Comparison of ENCODE assay signal across 1 cellular context in the genomic region with DNA sequence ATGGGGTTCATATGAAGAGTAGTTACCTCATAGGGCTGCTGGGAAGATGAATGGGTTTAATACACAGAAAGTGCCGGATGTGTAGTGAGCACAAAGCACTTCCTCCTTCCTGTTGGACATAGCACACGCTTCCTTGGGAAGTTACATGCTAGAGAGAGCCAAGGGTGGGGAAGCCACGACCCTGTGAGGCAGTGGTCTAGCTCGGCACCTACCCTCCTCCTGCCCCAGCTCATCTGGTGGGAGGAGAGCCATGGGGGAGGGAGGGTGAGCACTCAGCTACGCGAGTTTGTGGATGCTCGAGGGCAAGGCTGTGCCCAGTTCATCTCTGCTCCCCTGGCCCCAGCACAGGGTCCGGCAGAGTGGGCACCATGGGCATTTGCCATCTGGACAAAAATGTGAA.
TF ChIP-seq lines count a peak whose summit lies in the region.

No MANE protein-coding gene starts in this region.

TF ChIP-seq in HepG2, 621 proteins besides CTCF, POLR2A, EP300 and RAD21 (continued from another document):
- TF ChIP-seq NR2C2 (CRISPR knock-in tag; IDR thresholded peaks at IDR 0.05; ENCODE audit: borderline replicate concordance): no peak
- TF ChIP-seq, protein P1, sequence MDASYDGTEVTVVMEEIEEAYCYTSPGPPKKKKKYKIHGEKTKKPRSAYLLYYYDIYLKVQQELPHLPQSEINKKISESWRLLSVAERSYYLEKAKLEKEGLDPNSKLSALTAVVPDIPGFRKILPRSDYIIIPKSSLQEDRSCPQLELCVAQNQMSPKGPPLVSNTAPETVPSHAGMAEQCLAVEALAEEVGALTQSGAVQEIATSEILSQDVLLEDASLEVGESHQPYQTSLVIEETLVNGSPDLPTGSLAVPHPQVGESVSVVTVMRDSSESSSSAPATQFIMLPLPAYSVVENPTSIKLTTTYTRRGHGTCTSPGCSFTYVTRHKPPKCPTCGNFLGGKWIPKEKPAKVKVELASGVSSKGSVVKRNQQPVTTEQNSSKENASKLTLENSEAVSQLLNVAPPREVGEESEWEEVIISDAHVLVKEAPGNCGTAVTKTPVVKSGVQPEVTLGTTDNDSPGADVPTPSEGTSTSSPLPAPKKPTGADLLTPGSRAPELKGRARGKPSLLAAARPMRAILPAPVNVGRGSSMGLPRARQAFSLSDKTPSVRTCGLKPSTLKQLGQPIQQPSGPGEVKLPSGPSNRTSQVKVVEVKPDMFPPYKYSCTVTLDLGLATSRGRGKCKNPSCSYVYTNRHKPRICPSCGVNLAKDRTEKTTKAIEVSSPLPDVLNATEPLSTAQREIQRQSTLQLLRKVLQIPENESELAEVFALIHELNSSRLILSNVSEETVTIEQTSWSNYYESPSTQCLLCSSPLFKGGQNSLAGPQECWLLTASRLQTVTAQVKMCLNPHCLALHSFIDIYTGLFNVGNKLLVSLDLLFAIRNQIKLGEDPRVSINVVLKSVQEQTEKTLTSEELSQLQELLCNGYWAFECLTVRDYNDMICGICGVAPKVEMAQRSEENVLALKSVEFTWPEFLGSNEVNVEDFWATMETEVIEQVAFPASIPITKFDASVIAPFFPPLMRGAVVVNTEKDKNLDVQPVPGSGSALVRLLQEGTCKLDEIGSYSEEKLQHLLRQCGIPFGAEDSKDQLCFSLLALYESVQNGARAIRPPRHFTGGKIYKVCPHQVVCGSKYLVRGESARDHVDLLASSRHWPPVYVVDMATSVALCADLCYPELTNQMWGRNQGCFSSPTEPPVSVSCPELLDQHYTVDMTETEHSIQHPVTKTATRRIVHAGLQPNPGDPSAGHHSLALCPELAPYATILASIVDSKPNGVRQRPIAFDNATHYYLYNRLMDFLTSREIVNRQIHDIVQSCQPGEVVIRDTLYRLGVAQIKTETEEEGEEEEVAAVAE (CRISPR knock-in tag; IDR thresholded peaks at IDR 0.05; ENCODE audit: borderline replicate concordance): no peak
- no peak for TF ChIP-seq ZNF331 (CRISPR knock-in tag; IDR thresholded peaks at IDR 0.05)
TF ChIP-seq in HepG2: peak in this region for 0.
